12 cellular contexts compared by ENCODE assay signal in the genomic region with DNA sequence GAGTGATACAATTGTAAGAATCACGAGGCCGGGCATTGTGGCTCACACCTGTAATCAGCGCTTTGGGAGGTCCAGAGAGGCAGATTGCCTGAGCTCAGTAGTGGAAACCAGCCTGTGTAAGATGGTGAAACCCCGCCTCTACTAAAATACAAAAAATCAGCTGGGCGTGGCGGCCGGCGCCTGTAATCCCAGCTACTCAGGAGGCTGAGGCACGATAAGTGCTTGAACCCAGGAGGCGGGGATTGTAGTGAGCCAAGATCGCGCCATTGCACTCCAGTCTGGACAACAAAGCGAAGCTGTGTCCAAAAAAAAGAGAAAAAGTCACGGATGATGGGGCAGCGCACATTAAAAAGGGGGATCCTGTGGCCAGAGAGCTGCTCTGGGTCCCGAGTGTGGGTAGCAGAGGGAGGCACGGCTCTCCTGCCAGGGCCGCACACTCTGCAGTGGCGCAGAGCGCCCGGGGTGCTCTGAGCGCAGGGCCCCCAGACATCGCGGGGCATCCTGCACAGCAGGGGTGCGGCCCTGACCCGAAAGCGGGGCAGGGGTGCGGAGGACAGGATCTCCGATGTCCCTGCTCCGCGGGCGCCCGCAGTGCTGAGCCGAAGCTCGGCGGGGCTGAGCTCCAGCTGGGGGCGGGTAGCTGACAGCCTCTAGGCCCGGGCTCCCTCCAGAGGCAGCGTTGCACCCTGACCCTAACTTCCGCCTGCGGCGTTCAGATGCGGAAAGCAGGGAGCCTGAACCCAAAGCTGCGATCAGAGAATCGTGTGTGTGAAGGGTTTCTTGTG. TPM values are rescaled to one million over a fixed set of nuclear protein-coding genes. Genes with fewer than 3 reads are reported as not detected.
DNase-seq lines count a peak whose midpoint lies in the region; ATAC-seq, FAIRE-seq and TF ChIP-seq lines count a peak whose summit lies in the region.
"Had no signal": no experiment of that assay in that cellular context is flagged by ENCODE, and none has a peak within 500 bp of the region (broad histone marks: within the 10 kb centered on the region; RNA-seq: fewer than 3 reads in every experiment).

No MANE protein-coding gene starts in this region.

- ATAC-seq in left lung: peak; percentile 89
- peak; percentile 31 for ATAC-seq in aorta (ENCODE audit: low FRiP score)

- H3K9ac ChIP-seq in colonic mucosa (ENCODE audit: low read depth in 2 of 2, low read length in 2 of 2): no peak overlapping the region

- no peaks in the 10 kb centered on the region for H3K9me3 ChIP-seq in colonic mucosa
- no peaks in the 10 kb centered on the region for H3K9me3 ChIP-seq in left lung
- H3K9me3 ChIP-seq in aorta (ENCODE audit: control insufficient read depth, low read length): no peaks in the 10 kb centered on the region
- H3K9me3 ChIP-seq: Caco-2 had no signal

- peak overlapping the region; percentile 33 for H3K4me3 ChIP-seq in colonic mucosa
- no peak overlapping the region for H3K4me3 ChIP-seq in left lung
- H3K4me3 ChIP-seq in aorta (ENCODE audit: low read length in 2 of 2): no peak overlapping the region

- TF ChIP-seq CTCF in colonic mucosa (IDR thresholded peaks at IDR 0.05) (no peak), left lung (IDR thresholded peaks at IDR 0.05) (no peak)

- DNase-seq in stimulated activated CD4-positive, alpha-beta T cell treated with anti-CD3 and anti-CD28 coated beads, Interleukin-1b, Interleukin-23, amount 100 ng/mL, for 48 hours: peak; percentile 34
- no peak for DNase-seq in stimulated activated CD4-positive, alpha-beta T cell treated with anti-CD3 and anti-CD28 coated beads, Interleukin-4, amount 100 ng/mL, for 4 hours
- DNase-seq in colonic mucosa (peak; percentile 52), left lung (peak in 1 of 2 donors; percentile 72), aorta (no peak), HTR-8/SVneo (ENCODE audit: insufficient read length, low spot score) (no peak), NCI-H1048 (lab: John Stamatoyannopoulos, UW) (no peak), medulla oblongata (ENCODE audit: extremely low spot score) (no peak)
- DNase-seq: activated effector memory CD4-positive, alpha-beta T cell treated with anti-CD3 and anti-CD28 coated beads, Interleukin-2, amount 50 U/mL, for 16 hours; SIG-M5 had no signal

- no peaks in the 10 kb centered on the region for H3K4me1 ChIP-seq in colonic mucosa
- H3K4me1 ChIP-seq in left lung: no peaks in the 10 kb centered on the region
- no peaks in the 10 kb centered on the region for H3K4me1 ChIP-seq in aorta (ENCODE audit: control insufficient read depth in 1 of 2, insufficient read depth in 2 of 2, low read length in 2 of 2)
- H3K4me1 ChIP-seq: Caco-2 had no signal

- H3K36me3 ChIP-seq in colonic mucosa (no peaks in the 10 kb centered on the region), left lung (no peaks in the 10 kb centered on the region), aorta (ENCODE audit: control insufficient read depth in 1 of 2, insufficient read depth in 2 of 2, low read length in 1 of 2) (no peaks in the 10 kb centered on the region)

- no peaks in the 10 kb centered on the region for H3K27me3 ChIP-seq in colonic mucosa
- peaks cover 0 to 34% of the 10 kb centered on the region in 2 donors for H3K27me3 ChIP-seq in left lung
- no peaks in the 10 kb centered on the region for H3K27me3 ChIP-seq in aorta (ENCODE audit: control insufficient read depth in 1 of 2, insufficient read depth in 2 of 2, low read length in 1 of 2)

- H3K27ac ChIP-seq in colonic mucosa: no peak overlapping the region
- no peak overlapping the region for H3K27ac ChIP-seq in left lung
- no peak overlapping the region for H3K27ac ChIP-seq in aorta (ENCODE audit: low read depth in 1 of 2, low read length in 2 of 2)

- intact Hi-C loops in colonic mucosa (cut with DNase I) (no loop called here), left lung (cut with DNase I) (no loop called here), aorta (cut with DNase I) (no loop called here)

- WGBS in aorta, 2 donors: 8 to 13% methylated on average over 37 to 45 of the region's 45 CpGs

- FAIRE-seq in HTR-8/SVneo (lab: Jason Lieb, UNC): no peak

RNA-seq across cellular contexts. Expression of a gene that starts 30.4 kb away (rescaled TPM):
- 1 to 10 TPM; 2.5 to 3.9 TPM for total RNA-seq in colonic mucosa
- total RNA-seq in left lung: not detected
- total RNA-seq in aorta: not detected
- polyA plus RNA-seq in aorta: not detected
- total RNA-seq: LHCN-M2 had no signal

Comparison
In these comparisons a context has a peak if more than half of its experiments do, and no peak if none do; other contexts are left out.
1. DNase-seq: peak in stimulated activated CD4-positive, alpha-beta T cell treated with anti-CD3 and anti-CD28 coated beads, Interleukin-1b, Interleukin-23, amount 100 ng/mL, for 48 hours (single experiment) and colonic mucosa (single experiment); none in stimulated activated CD4-positive, alpha-beta T cell treated with anti-CD3 and anti-CD28 coated beads, Interleukin-4, amount 100 ng/mL, for 4 hours (0 of 2), aorta (0 of 2), HTR-8/SVneo (single experiment), NCI-H1048 (single experiment) and medulla oblongata (single experiment).